ENCODE assay signal across 1 cellular context in the genomic region with DNA sequence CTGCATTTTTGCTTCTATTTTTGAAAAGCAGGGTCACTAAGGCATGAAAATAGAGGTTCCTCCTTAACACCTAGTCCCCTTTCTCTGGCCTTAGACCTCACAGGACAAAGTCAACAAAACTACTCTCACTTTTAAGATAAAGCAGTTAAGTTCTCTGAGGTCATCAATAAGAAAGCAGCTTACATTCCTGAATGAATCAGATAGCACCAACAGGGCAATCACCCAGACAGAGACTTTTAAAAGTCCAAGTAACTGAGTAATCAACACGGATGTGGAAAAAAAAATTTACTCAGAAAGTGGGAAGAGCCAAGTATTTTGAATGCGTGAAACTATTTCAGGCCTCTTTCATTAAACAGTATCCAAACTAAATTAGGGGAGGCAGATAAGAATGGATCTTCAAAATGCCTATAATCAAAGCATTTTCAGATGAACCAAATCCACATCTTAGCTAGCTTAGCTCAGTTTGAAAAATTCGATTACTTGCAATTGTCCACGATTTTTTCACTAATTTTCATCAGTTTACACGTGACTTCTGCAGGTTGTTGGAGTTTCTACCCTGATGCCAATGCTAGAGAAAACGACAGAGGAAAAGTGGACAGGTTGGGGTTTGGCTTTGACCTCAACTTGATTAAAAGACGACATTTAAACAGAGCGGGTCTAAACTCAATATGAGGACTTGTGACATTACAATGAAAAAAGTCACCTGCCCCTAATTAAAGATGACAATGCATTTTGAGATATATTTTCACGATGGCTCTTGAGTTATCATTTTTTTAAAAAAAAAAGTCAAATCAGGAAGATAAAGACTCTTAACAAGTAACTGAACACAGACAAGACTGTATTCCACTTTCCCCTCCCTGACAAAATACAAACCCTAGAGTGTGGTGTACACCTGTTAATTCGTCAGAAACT.
TF ChIP-seq lines count a peak whose summit lies in the region.

No MANE protein-coding gene starts in this region.

TF ChIP-seq in K562, 482 proteins besides CTCF, POLR2A, EP300 and RAD21 (continued from another document and continues in another):
- peak; percentile 87 for TF ChIP-seq CBX8 (IDR thresholded peaks at IDR 0.05; ENCODE audit: borderline replicate concordance, extremely low read depth, low read depth, low read length, poor library complexity, severe bottlenecking)
- TF ChIP-seq ARHGAP35 (IDR thresholded peaks at IDR 0.05; ENCODE audit: partially characterized antibody), result no peak
- TF ChIP-seq ZNF253 (CRISPR knock-in tag; conservative IDR thresholded peaks at IDR 0.05), result no peak
- TF ChIP-seq LCOR (CRISPR knock-in tag; IDR thresholded peaks at IDR 0.05), result no peak
- no peak for TF ChIP-seq ZNF764 (CRISPR knock-in tag; IDR thresholded peaks at IDR 0.05; ENCODE audit: low read depth)
- no peak for TF ChIP-seq MED1 (CRISPR knock-in tag; IDR thresholded peaks at IDR 0.05; ENCODE audit: borderline replicate concordance)
- no peak for TF ChIP-seq RBM34 (IDR thresholded peaks at IDR 0.05; ENCODE audit: borderline replicate concordance, insufficient read depth, low read length)
- no peak for TF ChIP-seq ZNF121 (CRISPR knock-in tag; conservative IDR thresholded peaks at IDR 0.05)
- TF ChIP-seq, protein P1, sequence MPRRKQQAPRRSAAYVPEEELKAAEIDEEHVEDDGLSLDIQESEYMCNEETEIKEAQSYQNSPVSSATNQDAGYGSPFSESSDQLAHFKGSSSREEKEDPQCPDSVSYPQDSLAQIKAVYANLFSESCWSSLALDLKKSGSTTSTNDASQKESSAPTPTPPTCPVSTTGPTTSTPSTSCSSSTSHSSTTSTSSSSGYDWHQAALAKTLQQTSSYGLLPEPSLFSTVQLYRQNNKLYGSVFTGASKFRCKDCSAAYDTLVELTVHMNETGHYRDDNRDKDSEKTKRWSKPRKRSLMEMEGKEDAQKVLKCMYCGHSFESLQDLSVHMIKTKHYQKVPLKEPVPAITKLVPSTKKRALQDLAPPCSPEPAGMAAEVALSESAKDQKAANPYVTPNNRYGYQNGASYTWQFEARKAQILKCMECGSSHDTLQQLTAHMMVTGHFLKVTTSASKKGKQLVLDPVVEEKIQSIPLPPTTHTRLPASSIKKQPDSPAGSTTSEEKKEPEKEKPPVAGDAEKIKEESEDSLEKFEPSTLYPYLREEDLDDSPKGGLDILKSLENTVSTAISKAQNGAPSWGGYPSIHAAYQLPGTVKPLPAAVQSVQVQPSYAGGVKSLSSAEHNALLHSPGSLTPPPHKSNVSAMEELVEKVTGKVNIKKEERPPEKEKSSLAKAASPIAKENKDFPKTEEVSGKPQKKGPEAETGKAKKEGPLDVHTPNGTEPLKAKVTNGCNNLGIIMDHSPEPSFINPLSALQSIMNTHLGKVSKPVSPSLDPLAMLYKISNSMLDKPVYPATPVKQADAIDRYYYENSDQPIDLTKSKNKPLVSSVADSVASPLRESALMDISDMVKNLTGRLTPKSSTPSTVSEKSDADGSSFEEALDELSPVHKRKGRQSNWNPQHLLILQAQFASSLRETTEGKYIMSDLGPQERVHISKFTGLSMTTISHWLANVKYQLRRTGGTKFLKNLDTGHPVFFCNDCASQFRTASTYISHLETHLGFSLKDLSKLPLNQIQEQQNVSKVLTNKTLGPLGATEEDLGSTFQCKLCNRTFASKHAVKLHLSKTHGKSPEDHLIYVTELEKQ (CRISPR knock-in tag; IDR thresholded peaks at IDR 0.05), result no peak
- TF ChIP-seq TEAD2 (tag; IDR thresholded peaks at IDR 0.05), result no peak
- no peak for TF ChIP-seq ETS1 (conservative IDR thresholded peaks at IDR 0.05; ENCODE audit: control insufficient read depth, low read depth, low read length)
- no peak for TF ChIP-seq ZNF561 (CRISPR knock-in tag; conservative IDR thresholded peaks at IDR 0.05)
- TF ChIP-seq HDGF (IDR thresholded peaks at IDR 0.05), result no peak
- no peak for TF ChIP-seq ZNF384 (IDR thresholded peaks at IDR 0.05; ENCODE audit: low read depth, low read length)
- TF ChIP-seq BCLAF1 (IDR thresholded peaks at IDR 0.05; ENCODE audit: borderline replicate concordance in 1 of 2, control insufficient read depth in 1 of 2, low read depth in 2 of 2, low read length in 1 of 2), result no peak
- no peak for TF ChIP-seq POLR2H (tag; IDR thresholded peaks at IDR 0.05; ENCODE audit: low read depth)
- TF ChIP-seq POLR2B (IDR thresholded peaks at IDR 0.05; ENCODE audit: low read depth, partially characterized antibody), result no peak
- no peak for TF ChIP-seq SRSF1 (IDR thresholded peaks at IDR 0.05; ENCODE audit: low read depth, low read length)
- TF ChIP-seq JUNB (CRISPR knock-in tag; conservative IDR thresholded peaks at IDR 0.05), result no peak
- TF ChIP-seq CBX2 (IDR thresholded peaks at IDR 0.05; ENCODE audit: insufficient read depth, low read length, poor library complexity, severe bottlenecking), result peak; percentile 90
- TF ChIP-seq ILF3 (IDR thresholded peaks at IDR 0.05; ENCODE audit: borderline replicate concordance), result no peak
- TF ChIP-seq ZNF316 (IDR thresholded peaks at IDR 0.05), result peak; percentile 72
- TF ChIP-seq, protein P2, sequence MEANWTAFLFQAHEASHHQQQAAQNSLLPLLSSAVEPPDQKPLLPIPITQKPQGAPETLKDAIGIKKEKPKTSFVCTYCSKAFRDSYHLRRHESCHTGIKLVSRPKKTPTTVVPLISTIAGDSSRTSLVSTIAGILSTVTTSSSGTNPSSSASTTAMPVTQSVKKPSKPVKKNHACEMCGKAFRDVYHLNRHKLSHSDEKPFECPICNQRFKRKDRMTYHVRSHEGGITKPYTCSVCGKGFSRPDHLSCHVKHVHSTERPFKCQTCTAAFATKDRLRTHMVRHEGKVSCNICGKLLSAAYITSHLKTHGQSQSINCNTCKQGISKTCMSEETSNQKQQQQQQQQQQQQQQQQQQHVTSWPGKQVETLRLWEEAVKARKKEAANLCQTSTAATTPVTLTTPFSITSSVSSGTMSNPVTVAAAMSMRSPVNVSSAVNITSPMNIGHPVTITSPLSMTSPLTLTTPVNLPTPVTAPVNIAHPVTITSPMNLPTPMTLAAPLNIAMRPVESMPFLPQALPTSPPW (CRISPR knock-in tag; IDR thresholded peaks at IDR 0.05), result no peak
- TF ChIP-seq TAF1 (IDR thresholded peaks at IDR 0.05; ENCODE audit: control insufficient read depth, extremely low read depth, insufficient read depth, low read length, severe bottlenecking), result no peak
- TF ChIP-seq, protein P3, sequence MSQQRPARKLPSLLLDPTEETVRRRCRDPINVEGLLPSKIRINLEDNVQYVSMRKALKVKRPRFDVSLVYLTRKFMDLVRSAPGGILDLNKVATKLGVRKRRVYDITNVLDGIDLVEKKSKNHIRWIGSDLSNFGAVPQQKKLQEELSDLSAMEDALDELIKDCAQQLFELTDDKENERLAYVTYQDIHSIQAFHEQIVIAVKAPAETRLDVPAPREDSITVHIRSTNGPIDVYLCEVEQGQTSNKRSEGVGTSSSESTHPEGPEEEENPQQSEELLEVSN (IDR thresholded peaks at IDR 0.05; ENCODE audit: borderline replicate concordance in 1 of 2, extremely low read depth in 1 of 2, insufficient read depth in 1 of 2, insufficient read length in 1 of 2, low read depth in 1 of 2, low read length in 1 of 2, poor library complexity in 1 of 2, severe bottlenecking in 1 of 2), result no peak
- TF ChIP-seq ZNF76 (CRISPR knock-in tag; IDR thresholded peaks at IDR 0.05; ENCODE audit: borderline replicate concordance), result no peak
- no peak for TF ChIP-seq MTF1 (CRISPR knock-in tag; IDR thresholded peaks at IDR 0.05; ENCODE audit: borderline replicate concordance)
- no peak for TF ChIP-seq SRSF3 (IDR thresholded peaks at IDR 0.05; ENCODE audit: insufficient read depth, low read length)
- TF ChIP-seq ZKSCAN1 (IDR thresholded peaks at IDR 0.05; ENCODE audit: low read depth, low read length), result no peak
- TF ChIP-seq, protein P4, sequence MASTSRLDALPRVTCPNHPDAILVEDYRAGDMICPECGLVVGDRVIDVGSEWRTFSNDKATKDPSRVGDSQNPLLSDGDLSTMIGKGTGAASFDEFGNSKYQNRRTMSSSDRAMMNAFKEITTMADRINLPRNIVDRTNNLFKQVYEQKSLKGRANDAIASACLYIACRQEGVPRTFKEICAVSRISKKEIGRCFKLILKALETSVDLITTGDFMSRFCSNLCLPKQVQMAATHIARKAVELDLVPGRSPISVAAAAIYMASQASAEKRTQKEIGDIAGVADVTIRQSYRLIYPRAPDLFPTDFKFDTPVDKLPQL (IDR thresholded peaks at IDR 0.05; ENCODE audit: extremely low read depth, insufficient read length), result no peak
- TF ChIP-seq MAFF (IDR thresholded peaks at IDR 0.05; ENCODE audit: low read length), result no peak
- peak; percentile 56 for TF ChIP-seq MAFG (tag; conservative IDR thresholded peaks at IDR 0.05)
- no peak for TF ChIP-seq BCOR (IDR thresholded peaks at IDR 0.05)
- TF ChIP-seq, protein P5, sequence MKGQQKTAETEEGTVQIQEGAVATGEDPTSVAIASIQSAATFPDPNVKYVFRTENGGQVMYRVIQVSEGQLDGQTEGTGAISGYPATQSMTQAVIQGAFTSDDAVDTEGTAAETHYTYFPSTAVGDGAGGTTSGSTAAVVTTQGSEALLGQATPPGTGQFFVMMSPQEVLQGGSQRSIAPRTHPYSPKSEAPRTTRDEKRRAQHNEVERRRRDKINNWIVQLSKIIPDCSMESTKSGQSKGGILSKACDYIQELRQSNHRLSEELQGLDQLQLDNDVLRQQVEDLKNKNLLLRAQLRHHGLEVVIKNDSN (CRISPR knock-in tag; IDR thresholded peaks at IDR 0.05), result no peak
- no peak for TF ChIP-seq LEF1 (IDR thresholded peaks at IDR 0.05)
- peak; percentile 41; the same call in 1 of the 2 replicates for TF ChIP-seq C11orf30 (IDR thresholded peaks at IDR 0.05; ENCODE audit: low read depth)
- no peak for TF ChIP-seq KDM4B (IDR thresholded peaks at IDR 0.05; ENCODE audit: borderline replicate concordance in 2 of 2, low read depth in 1 of 2)
- TF ChIP-seq ZNF354B (CRISPR knock-in tag; IDR thresholded peaks at IDR 0.05), result no peak
- no peak for TF ChIP-seq ZNF766 (CRISPR knock-in tag; conservative IDR thresholded peaks at IDR 0.05)
- TF ChIP-seq SNRNP70 (optimal IDR thresholded peaks at IDR 0.05; ENCODE audit: low read depth, low read length), result no peak
- 0 out of 2 replicates have a peak, but pooled peaks have one; percentile 38 for TF ChIP-seq RNF2 (IDR thresholded peaks at IDR 0.05)
- TF ChIP-seq, protein P6, sequence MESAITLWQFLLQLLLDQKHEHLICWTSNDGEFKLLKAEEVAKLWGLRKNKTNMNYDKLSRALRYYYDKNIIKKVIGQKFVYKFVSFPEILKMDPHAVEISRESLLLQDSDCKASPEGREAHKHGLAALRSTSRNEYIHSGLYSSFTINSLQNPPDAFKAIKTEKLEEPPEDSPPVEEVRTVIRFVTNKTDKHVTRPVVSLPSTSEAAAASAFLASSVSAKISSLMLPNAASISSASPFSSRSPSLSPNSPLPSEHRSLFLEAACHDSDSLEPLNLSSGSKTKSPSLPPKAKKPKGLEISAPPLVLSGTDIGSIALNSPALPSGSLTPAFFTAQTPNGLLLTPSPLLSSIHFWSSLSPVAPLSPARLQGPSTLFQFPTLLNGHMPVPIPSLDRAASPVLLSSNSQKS (CRISPR knock-in tag; IDR thresholded peaks at IDR 0.05), result no peak
- TF ChIP-seq JUND (IDR thresholded peaks at IDR 0.05; ENCODE audit: borderline replicate concordance, low read depth, low read length), result 0 out of 2 replicates have a peak, but pooled peaks have one; percentile 23
- TF ChIP-seq JUND (tag; IDR thresholded peaks at IDR 0.05; ENCODE audit: borderline replicate concordance, low read depth, low read length), result no peak; the same call in 2 of the 3 replicates
- TF ChIP-seq POU5F1 (IDR thresholded peaks at IDR 0.05; ENCODE audit: borderline replicate concordance, low read depth, low read length, partially characterized antibody), result no peak
- peak in 1 of 2 experiments; percentile 45; a peak in 1 of 4 replicates for TF ChIP-seq RCOR1 (IDR thresholded peaks at IDR 0.05; ENCODE audit: borderline replicate concordance in 1 of 2, low read depth in 2 of 2, low read length in 2 of 2)
- TF ChIP-seq ARID3A (IDR thresholded peaks at IDR 0.05; ENCODE audit: borderline replicate concordance, low read depth, low read length), result no peak
- TF ChIP-seq ZNF785 (CRISPR knock-in tag; IDR thresholded peaks at IDR 0.05), result no peak
- TF ChIP-seq HNRNPLL (IDR thresholded peaks at IDR 0.05; ENCODE audit: low read depth, low read length, poor library complexity, severe bottlenecking), result no peak
- TF ChIP-seq TEAD4 (IDR thresholded peaks at IDR 0.05; ENCODE audit: low read length), result 0 out of 2 replicates have a peak, but pooled peaks have one; percentile 8
- TF ChIP-seq TEAD4 (CRISPR knock-in tag; IDR thresholded peaks at IDR 0.05; ENCODE audit: borderline replicate concordance), result no peak
